ENCODE assay signal across 8 cellular contexts in genomic region chr4:1628892-1629703, GRCh38. TPM values are rescaled to one million over a fixed set of nuclear protein-coding genes. Genes with fewer than 3 reads are reported as not detected.
DNase-seq lines count a peak whose midpoint lies in the region; ATAC-seq and TF ChIP-seq lines count a peak whose summit lies in the region.

No MANE protein-coding gene starts in this region.

- WGBS in thyroid gland, 2 donors = 32 to 45% methylated on average over 9 to 14 of the region's 25 CpGs

- no peak overlapping the region for H2AFZ ChIP-seq in PC-9

- H3K4me1 Mint-ChIP-seq in CD4-positive, alpha-beta T cell (ENCODE audit: low read depth) = no peaks in the 10 kb centered on the region

- intact Hi-C loops in CD4-positive, alpha-beta T cell (cut with DNase I, micrococcal nuclease) = loop anchor here in 1 of 2 experiments (1.0 to 2.0 kb wide), 2 partner anchors 273 to 498 kb away; no protein-coding TSS in a partner anchor
- intact Hi-C loops in PC-9 (cut with micrococcal nuclease; ENCODE audit: unreplicated experiment) (no loop called here), thyroid gland (cut with DNase I) (loop anchor here (5.0 kb wide), 1 partner anchor 277 kb away; no protein-coding TSS in a partner anchor)

- peak; percentile 76 for ATAC-seq in CD4-positive, alpha-beta T cell (ENCODE audit: poor library complexity)
- ATAC-seq in omental fat pad (ENCODE audit: low FRiP score) = peak; percentile 78
- ATAC-seq in HG03280 (IDR thresholded peaks at IDR 0.05; ENCODE audit: unreplicated experiment) = no peak

- BruUV-seq in PC-9 (replicated peaks; lab: Mats Ljungman, UMichigan) = no TSS peak

- H3F3A ChIP-seq in PC-9 (ENCODE audit: insufficient read depth, low read depth) = no peaks in the 10 kb centered on the region

- no peaks in the 10 kb centered on the region for H4K20me1 ChIP-seq in PC-9 (ENCODE audit: insufficient read depth)

- no peaks in the 10 kb centered on the region for H3K27me3 ChIP-seq in CD4-positive, alpha-beta T cell (ENCODE audit: control insufficient read depth, insufficient read depth, low read length)
- H3K27me3 ChIP-seq in HAP-1 (ENCODE audit: low read depth) (peaks cover 6% of the 10 kb centered on the region; the same call in 1 of the 2 replicates), PC-9 (ENCODE audit: insufficient read depth, low read depth) (peaks cover 23% of the 10 kb centered on the region), thyroid gland (no peaks in the 10 kb centered on the region)

- H3K36me3 ChIP-seq in HAP-1 (replicated peaks) (no peaks in the 10 kb centered on the region), PC-9 (ENCODE audit: low read depth) (no peaks in the 10 kb centered on the region), thyroid gland (no peaks in the 10 kb centered on the region)

- no peaks in the 10 kb centered on the region for H3K9me2 ChIP-seq in PC-9 (ENCODE audit: insufficient read depth)

- H3K27ac ChIP-seq in CD4-positive, alpha-beta T cell (ENCODE audit: low read depth, low read length) = no peak overlapping the region
- H3K27ac ChIP-seq in PC-9 (no peak overlapping the region), thyroid gland (no peak overlapping the region)

- no peak overlapping the region for H3K4me2 ChIP-seq in PC-9

- TF ChIP-seq CTCF in CD4-positive, alpha-beta T cell (IDR thresholded peaks at IDR 0.05) = peak; percentile 98
- peak; percentile 96 for TF ChIP-seq CTCF in PC-9 (conservative IDR thresholded peaks at IDR 0.05)
- peak; percentile 94 for TF ChIP-seq CTCF in fibroblast of villous mesenchyme (IDR thresholded peaks at IDR 0.05; ENCODE audit: insufficient read depth, low read depth, low read length)
- peak in 2 of 3 donors; percentile 55 to 75 for TF ChIP-seq CTCF in omental fat pad (IDR thresholded peaks at IDR 0.05)
- TF ChIP-seq CTCF in thyroid gland (IDR thresholded peaks at IDR 0.05) = peak; percentile 77 to 99 (median 94)

- DNase-seq in CD4-positive, alpha-beta T cell = peak; percentile 43 to 78 (median 60)
- DNase-seq in HAP-1 (ENCODE audit: low spot score in 2 of 2) = peak; percentile 19 to 87
- DNase-seq in PC-9 = peak in 1 of 2 experiments; percentile 63
- DNase-seq in activated T-cell treated with anti-CD3 and anti-CD28 coated beads, Interleukin-2, amount 50 U/mL, for 48 hours = peak; percentile 78 to 81
- peak; percentile 24 for DNase-seq in fibroblast of villous mesenchyme (ENCODE audit: low read depth)
- DNase-seq in omental fat pad (ENCODE audit: low spot score) = peak; percentile 68
- DNase-seq in thyroid gland = peak; percentile 51 to 57

- no peaks in the 10 kb centered on the region for H3K9me3 ChIP-seq in CD4-positive, alpha-beta T cell (ENCODE audit: control insufficient read depth, low read length)
- H3K9me3 ChIP-seq in HAP-1 = no peaks in the 10 kb centered on the region
- no peaks in the 10 kb centered on the region for H3K9me3 ChIP-seq in PC-9 (ENCODE audit: insufficient read depth, low read depth)
- no peaks in the 10 kb centered on the region for H3K9me3 ChIP-seq in thyroid gland

- no peak overlapping the region for H3K4me3 Mint-ChIP-seq in CD4-positive, alpha-beta T cell

- no peak for TF ChIP-seq POLR2A in thyroid gland (IDR thresholded peaks at IDR 0.05)

- H3K79me2 ChIP-seq in PC-9 (ENCODE audit: low read depth) = no peaks in the 10 kb centered on the region

- POLR2A ChIA-PET in CD4-positive, alpha-beta T cell (lab: Charles Lee) = interaction anchor here (0.8 to 1.3 kb wide), 2 partner anchors 80 to 274 kb away, joined by 3 to 4 read pairs; no protein-coding TSS in a partner anchor
- POLR2A ChIA-PET in PC-9 (lab: Charles Lee; ENCODE audit: unreplicated experiment) = no interaction called here

- CTCF ChIA-PET in CD4-positive, alpha-beta T cell (lab: Charles Lee) = interaction anchor here (0.6 to 1.2 kb wide), 4 partner anchors 139 to 1007 kb away, joined by 3 to 6 read pairs (median 4); no protein-coding TSS in a partner anchor
- CTCF ChIA-PET in PC-9 (lab: Charles Lee) = no interaction called here

- no peaks in the 10 kb centered on the region for H3K36me3 Mint-ChIP-seq in CD4-positive, alpha-beta T cell (ENCODE audit: low read depth)

- no peak overlapping the region for H3K4me3 ChIP-seq in HAP-1
- no peak overlapping the region for H3K4me3 ChIP-seq in PC-9
- H3K4me3 ChIP-seq in fibroblast of villous mesenchyme (ENCODE audit: low read depth, low read length) = no peak overlapping the region
- no peak overlapping the region for H3K4me3 ChIP-seq in thyroid gland (replicated peaks in 1 of 3)

- no peaks in the 10 kb centered on the region for H3K9me3 Mint-ChIP-seq in CD4-positive, alpha-beta T cell

- in situ Hi-C loops in HAP-1 (cut with MboI; ENCODE audit: low sequenced_read_pairs) = loop anchor here (25.0 kb wide), 2 partner anchors 267 to 492 kb away; no protein-coding TSS in a partner anchor

- H3K27me3 Mint-ChIP-seq in CD4-positive, alpha-beta T cell = no peaks in the 10 kb centered on the region

- no peaks in the 10 kb centered on the region for H3K4me1 ChIP-seq in HAP-1
- no peaks in the 10 kb centered on the region for H3K4me1 ChIP-seq in PC-9 (replicated peaks; ENCODE audit: insufficient read depth)
- H3K4me1 ChIP-seq in thyroid gland = no peaks in the 10 kb centered on the region

- no peak overlapping the region for H3K27ac Mint-ChIP-seq in CD4-positive, alpha-beta T cell

RNA-seq across cellular contexts. Expression of gene FAM53A, which starts 55.0 kb away (rescaled TPM):
- 1 to 10 TPM in 1 of 2 experiments, under 1 TPM in 1; 0.93 to 2.4 TPM for total RNA-seq in CD4-positive, alpha-beta T cell
- total RNA-seq in PC-9 (2021) (4.0 and 6.7 TPM in 2 replicates), fibroblast of villous mesenchyme (0.86 and 2.3 TPM in 2 replicates), omental fat pad (10 to 100 TPM in 1 of 4 donors, 1 to 10 TPM in 3; 2.0 to 10.9 (median 5.6) TPM), thyroid gland (10 to 100 TPM; 17.5 to 34.9 (median 21.7) TPM)
